Comparison of ENCODE assay signal across 1 cellular context in genomic region chr1:202802034-202802433, GRCh38.
TF ChIP-seq lines count a peak whose summit lies in the region.

No MANE protein-coding gene starts in this region.

TF ChIP-seq in K562, 482 proteins besides CTCF, POLR2A, EP300 and RAD21:
- TF ChIP-seq MTA2 (IDR thresholded peaks at IDR 0.05; ENCODE audit: low read depth) (no peak), ETV1 (tag; conservative IDR thresholded peaks at IDR 0.05; ENCODE audit: low read depth) (no peak), CEBPG (CRISPR knock-in tag; IDR thresholded peaks at IDR 0.05) (no peak), CEBPG (tag; conservative IDR thresholded peaks at IDR 0.05 in 1 of 2, IDR thresholded peaks at IDR 0.05 in 1 of 2) (0 out of 4 replicates have a peak, but pooled peaks of 1 of the 2 experiments have one; percentile 24), CHD4 (IDR thresholded peaks at IDR 0.05; ENCODE audit: insufficient read depth, insufficient replicate concordance, low read depth, low read length, poor library complexity, severe bottlenecking) (no peak), MCM2 (IDR thresholded peaks at IDR 0.05; ENCODE audit: low read depth) (no peak), ESRRB (CRISPR knock-in tag; IDR thresholded peaks at IDR 0.05; ENCODE audit: borderline replicate concordance) (no peak), FOXJ3 (CRISPR knock-in tag; IDR thresholded peaks at IDR 0.05) (no peak), CEBPB (tag; IDR thresholded peaks at IDR 0.05) (peak; percentile 51), TAF1 (IDR thresholded peaks at IDR 0.05; ENCODE audit: control insufficient read depth, extremely low read depth, insufficient read depth, low read length, severe bottlenecking) (no peak), PKNOX1 (IDR thresholded peaks at IDR 0.05) (no peak), KAT7 (CRISPR knock-in tag; IDR thresholded peaks at IDR 0.05; ENCODE audit: borderline replicate concordance) (no peak), FOXP1 (CRISPR knock-in tag; IDR thresholded peaks at IDR 0.05) (no peak)
- TF ChIP-seq, protein P1, sequence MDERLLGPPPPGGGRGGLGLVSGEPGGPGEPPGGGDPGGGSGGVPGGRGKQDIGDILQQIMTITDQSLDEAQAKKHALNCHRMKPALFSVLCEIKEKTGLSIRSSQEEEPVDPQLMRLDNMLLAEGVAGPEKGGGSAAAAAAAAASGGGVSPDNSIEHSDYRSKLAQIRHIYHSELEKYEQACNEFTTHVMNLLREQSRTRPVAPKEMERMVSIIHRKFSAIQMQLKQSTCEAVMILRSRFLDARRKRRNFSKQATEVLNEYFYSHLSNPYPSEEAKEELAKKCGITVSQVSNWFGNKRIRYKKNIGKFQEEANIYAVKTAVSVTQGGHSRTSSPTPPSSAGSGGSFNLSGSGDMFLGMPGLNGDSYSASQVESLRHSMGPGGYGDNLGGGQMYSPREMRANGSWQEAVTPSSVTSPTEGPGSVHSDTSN (CRISPR knock-in tag; IDR thresholded peaks at IDR 0.05; ENCODE audit: low read depth), result no peak
- TF ChIP-seq, protein P1 (tag; conservative IDR thresholded peaks at IDR 0.05; ENCODE audit: low read depth), result no peak
TF ChIP-seq in K562: peak in this region for 2.
